In genomic region chr15:68558318-68559305, GRCh38 we compare ENCODE assay signal across 1 cellular context.
TF ChIP-seq lines count a peak whose summit lies in the region.

No MANE protein-coding gene starts in this region.

TF ChIP-seq in SK-N-SH treated with all-trans-retinoic acid at 6 μM for 48 hours, 23 proteins besides CTCF, POLR2A, EP300 and RAD21 (continued from another document):
- TF ChIP-seq, protein P1, sequence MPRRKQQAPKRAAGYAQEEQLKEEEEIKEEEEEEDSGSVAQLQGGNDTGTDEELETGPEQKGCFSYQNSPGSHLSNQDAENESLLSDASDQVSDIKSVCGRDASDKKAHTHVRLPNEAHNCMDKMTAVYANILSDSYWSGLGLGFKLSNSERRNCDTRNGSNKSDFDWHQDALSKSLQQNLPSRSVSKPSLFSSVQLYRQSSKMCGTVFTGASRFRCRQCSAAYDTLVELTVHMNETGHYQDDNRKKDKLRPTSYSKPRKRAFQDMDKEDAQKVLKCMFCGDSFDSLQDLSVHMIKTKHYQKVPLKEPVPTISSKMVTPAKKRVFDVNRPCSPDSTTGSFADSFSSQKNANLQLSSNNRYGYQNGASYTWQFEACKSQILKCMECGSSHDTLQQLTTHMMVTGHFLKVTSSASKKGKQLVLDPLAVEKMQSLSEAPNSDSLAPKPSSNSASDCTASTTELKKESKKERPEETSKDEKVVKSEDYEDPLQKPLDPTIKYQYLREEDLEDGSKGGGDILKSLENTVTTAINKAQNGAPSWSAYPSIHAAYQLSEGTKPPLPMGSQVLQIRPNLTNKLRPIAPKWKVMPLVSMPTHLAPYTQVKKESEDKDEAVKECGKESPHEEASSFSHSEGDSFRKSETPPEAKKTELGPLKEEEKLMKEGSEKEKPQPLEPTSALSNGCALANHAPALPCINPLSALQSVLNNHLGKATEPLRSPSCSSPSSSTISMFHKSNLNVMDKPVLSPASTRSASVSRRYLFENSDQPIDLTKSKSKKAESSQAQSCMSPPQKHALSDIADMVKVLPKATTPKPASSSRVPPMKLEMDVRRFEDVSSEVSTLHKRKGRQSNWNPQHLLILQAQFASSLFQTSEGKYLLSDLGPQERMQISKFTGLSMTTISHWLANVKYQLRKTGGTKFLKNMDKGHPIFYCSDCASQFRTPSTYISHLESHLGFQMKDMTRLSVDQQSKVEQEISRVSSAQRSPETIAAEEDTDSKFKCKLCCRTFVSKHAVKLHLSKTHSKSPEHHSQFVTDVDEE (CRISPR knock-in tag; IDR thresholded peaks at IDR 0.05), result no peak
- no peak for TF ChIP-seq ZC3H10 (CRISPR knock-in tag; IDR thresholded peaks at IDR 0.05)
- no peak for TF ChIP-seq POU6F1 (CRISPR knock-in tag; IDR thresholded peaks at IDR 0.05; ENCODE audit: borderline replicate concordance, low read depth)
- TF ChIP-seq SNAI2 (CRISPR knock-in tag; IDR thresholded peaks at IDR 0.05), result no peak
- TF ChIP-seq, protein P2, sequence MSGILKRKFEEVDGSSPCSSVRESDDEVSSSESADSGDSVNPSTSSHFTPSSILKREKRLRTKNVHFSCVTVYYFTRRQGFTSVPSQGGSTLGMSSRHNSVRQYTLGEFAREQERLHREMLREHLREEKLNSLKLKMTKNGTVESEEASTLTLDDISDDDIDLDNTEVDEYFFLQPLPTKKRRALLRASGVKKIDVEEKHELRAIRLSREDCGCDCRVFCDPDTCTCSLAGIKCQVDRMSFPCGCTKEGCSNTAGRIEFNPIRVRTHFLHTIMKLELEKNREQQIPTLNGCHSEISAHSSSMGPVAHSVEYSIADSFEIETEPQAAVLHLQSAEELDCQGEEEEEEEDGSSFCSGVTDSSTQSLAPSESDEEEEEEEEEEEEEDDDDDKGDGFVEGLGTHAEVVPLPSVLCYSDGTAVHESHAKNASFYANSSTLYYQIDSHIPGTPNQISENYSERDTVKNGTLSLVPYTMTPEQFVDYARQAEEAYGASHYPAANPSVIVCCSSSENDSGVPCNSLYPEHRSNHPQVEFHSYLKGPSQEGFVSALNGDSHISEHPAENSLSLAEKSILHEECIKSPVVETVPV (CRISPR knock-in tag; IDR thresholded peaks at IDR 0.05), result no peak
- TF ChIP-seq TCF4 (CRISPR knock-in tag; IDR thresholded peaks at IDR 0.05; ENCODE audit: borderline replicate concordance), result no peak
- no peak for TF ChIP-seq ISL1 (CRISPR knock-in tag; IDR thresholded peaks at IDR 0.05)
- TF ChIP-seq CSDC2 (CRISPR knock-in tag; IDR thresholded peaks at IDR 0.05), result no peak
- TF ChIP-seq BACH2 (CRISPR knock-in tag; IDR thresholded peaks at IDR 0.05; ENCODE audit: borderline replicate concordance), result no peak
- no peak for TF ChIP-seq PPARA (CRISPR knock-in tag; IDR thresholded peaks at IDR 0.05; ENCODE audit: borderline replicate concordance)
- no peak for TF ChIP-seq OSR1 (CRISPR knock-in tag; IDR thresholded peaks at IDR 0.05)
